10 cellular contexts compared by ENCODE assay signal in genomic region chr11:113991170-113991569, GRCh38. TPM values are rescaled to one million over a fixed set of nuclear protein-coding genes. Genes with fewer than 3 reads are reported as not detected.
A peak's percentile ranks its signal among the peaks of the same experiment; 100 is the strongest.
DNase-seq lines count a peak whose midpoint lies in the region; ATAC-seq, FAIRE-seq and TF ChIP-seq lines count a peak whose summit lies in the region.
"Had no signal": no experiment of that assay in that cellular context is flagged by ENCODE, and none has a peak within 500 bp of the region (broad histone marks: within the 10 kb centered on the region; RNA-seq: fewer than 3 reads in every experiment).

No MANE protein-coding gene starts in this region.

- H3K36me3 Mint-ChIP-seq in astrocyte (ENCODE audit: low read depth, unreplicated experiment), result no peaks in the 10 kb centered on the region

- H3K9ac ChIP-seq in astrocyte (ENCODE audit: low read length) (no peak overlapping the region), colonic mucosa (ENCODE audit: low read depth in 2 of 2, low read length in 2 of 2) (no peak overlapping the region)

- intact Hi-C loops in colonic mucosa (cut with DNase I), result loop anchor here (10.0 kb wide), 1 partner anchor 96 kb away; no protein-coding TSS in a partner anchor

- H3K27me3 Mint-ChIP-seq in astrocyte (ENCODE audit: low read depth, unreplicated experiment), result peaks cover 60% of the 10 kb centered on the region

- H3K4me1 Mint-ChIP-seq in astrocyte (ENCODE audit: low read depth, unreplicated experiment), result no peaks in the 10 kb centered on the region

- ATAC-seq in GM18511 (IDR thresholded peaks at IDR 0.05; ENCODE audit: unreplicated experiment), result no peak

- H3K36me3 ChIP-seq in astrocyte (ENCODE audit: insufficient read depth, low read length), result no peaks in the 10 kb centered on the region
- no peaks in the 10 kb centered on the region for H3K36me3 ChIP-seq in colonic mucosa

- H3K79me2 ChIP-seq in astrocyte (ENCODE audit: insufficient read depth, low read length), result no peaks in the 10 kb centered on the region

- no peak overlapping the region for H3K4me2 ChIP-seq in astrocyte (ENCODE audit: low read length)

- H3K9me3 ChIP-seq in astrocyte (ENCODE audit: insufficient read depth, low read depth, low read length), result no peaks in the 10 kb centered on the region
- no peaks in the 10 kb centered on the region for H3K9me3 ChIP-seq in colonic mucosa

- no peak for TF ChIP-seq CTCF in astrocyte (IDR thresholded peaks at IDR 0.05; ENCODE audit: insufficient read depth, low read depth, low read length)
- TF ChIP-seq CTCF in colonic mucosa (IDR thresholded peaks at IDR 0.05), result no peak

- H3K4me1 ChIP-seq in astrocyte (ENCODE audit: insufficient read depth, low read length), result no peaks in the 10 kb centered on the region
- no peaks in the 10 kb centered on the region for H3K4me1 ChIP-seq in colonic mucosa

- no peaks in the 10 kb centered on the region for H3K9me3 Mint-ChIP-seq in astrocyte (ENCODE audit: unreplicated experiment)

- H3K27me3 ChIP-seq in astrocyte (ENCODE audit: insufficient read depth, low read length) (peaks cover 8% of the 10 kb centered on the region), colonic mucosa (no peaks in the 10 kb centered on the region)

- H3K4me3 ChIP-seq in astrocyte (ENCODE audit: insufficient read depth, low read depth, low read length) (no peak overlapping the region), colonic mucosa (no peak overlapping the region)
- H3K4me3 ChIP-seq: SK-N-MC had no signal

- no peak overlapping the region for H2AFZ ChIP-seq in astrocyte (ENCODE audit: low read depth, low read length)

- H3K27ac Mint-ChIP-seq in astrocyte (ENCODE audit: unreplicated experiment), result no peak overlapping the region

- no peak for FAIRE-seq in astrocyte (lab: Jason Lieb, UNC)

- H4K20me1 ChIP-seq in astrocyte (ENCODE audit: insufficient read depth, low read length), result no peaks in the 10 kb centered on the region

- DNase-seq in AML-193 (lab: John Stamatoyannopoulos, UW), result peak; percentile 6 to 7
- peak; percentile 27 for DNase-seq in HuH-7.5 (ENCODE audit: low spot score)
- peak; percentile 3 for DNase-seq in astrocyte (ENCODE audit: low read depth)
- DNase-seq in iris pigment epithelial cell (ENCODE audit: low read depth), result peak; percentile 45
- no peak for DNase-seq in colonic mucosa
- DNase-seq in inferior parietal cortex (ENCODE audit: extremely low spot score), result no peak
- DNase-seq in amygdala (lab: John Stamatoyannopoulos, UW), result no peak

- H3K27ac ChIP-seq in astrocyte (ENCODE audit: low read depth, low read length) (no peak overlapping the region), colonic mucosa (no peak overlapping the region)
- H3K27ac ChIP-seq: SK-N-MC had no signal

- no peak overlapping the region for H3K4me3 Mint-ChIP-seq in astrocyte (ENCODE audit: unreplicated experiment)

RNA-seq across cellular contexts. Expression of gene HTR3A, which starts 16.3 kb away (rescaled TPM):
- total RNA-seq in astrocyte (not detected in 2 replicates), colonic mucosa (under 1 TPM in 1 of 2 donors, not detected in 1; 0.90 TPM)
- total RNA-seq: aorta had no signal

Comparison
In these comparisons a context has a peak if more than half of its experiments do, and no peak if none do; other contexts are left out.
1. DNase-seq: peak in AML-193 (2 of 2), HuH-7.5 (single experiment), astrocyte (single experiment) and iris pigment epithelial cell (single experiment); none in colonic mucosa (single experiment), inferior parietal cortex (single experiment) and amygdala (0 of 56).